ENCODE assay signal across 10 cellular contexts in genomic region chr12:49331360-49332222, GRCh38. TPM values are rescaled to one million over a fixed set of nuclear protein-coding genes. Genes with fewer than 3 reads are reported as not detected.
A peak's percentile ranks its signal among the peaks of the same experiment; 100 is the strongest.
DNase-seq lines count a peak whose midpoint lies in the region; ATAC-seq and TF ChIP-seq lines count a peak whose summit lies in the region.
"Had no signal": no experiment of that assay in that cellular context is flagged by ENCODE, and none has a peak within 500 bp of the region (broad histone marks: within the 10 kb centered on the region; RNA-seq: fewer than 3 reads in every experiment).

No MANE protein-coding gene starts in this region.

- no peaks in the 10 kb centered on the region for H3K9me3 ChIP-seq in ascending aorta
- H3K9me3 ChIP-seq: BLaER1 had no signal

- H3K27me3 ChIP-seq in ascending aorta = peaks cover 11% of the 10 kb centered on the region

- no peak overlapping the region for H3K4me3 ChIP-seq in ascending aorta
- H3K4me3 ChIP-seq: BLaER1 had no signal

- no peaks in the 10 kb centered on the region for H3K36me3 ChIP-seq in ascending aorta

- ATAC-seq in sciatic nerve (peak; percentile 90), HG03159 (IDR thresholded peaks at IDR 0.05; ENCODE audit: unreplicated experiment) (no peak), GM19467 (IDR thresholded peaks at IDR 0.05; ENCODE audit: unreplicated experiment) (no peak)

- TF ChIP-seq CTCF in ascending aorta (IDR thresholded peaks at IDR 0.05) = peak; percentile 60 to 73 (median 70)

- H3K27ac ChIP-seq in ascending aorta = no peak overlapping the region
- H3K27ac ChIP-seq: BLaER1 had no signal

- DNase-seq in NCI-H146 (lab: John Stamatoyannopoulos, UW) (peak; percentile 28), NCI-H146 treated with DMSO at 0.1 percent for 48 hours (lab: John Stamatoyannopoulos, UW; ENCODE audit: unreplicated experiment) (no peak), MV-4-11 (lab: John Stamatoyannopoulos, UW) (peak; percentile 22), ascending aorta (ENCODE audit: low spot score in 2 of 2) (peak in 1 of 2 donors; percentile 73), hepatic stellate cell (ENCODE audit: low spot score) (peak; percentile 89), sciatic nerve (ENCODE audit: low spot score) (peak; percentile 71)
- DNase-seq: activated T-cell treated with anti-CD3 and anti-CD28 coated beads, Interleukin-2, amount 50 U/mL, for 72 hours had no signal

- intact Hi-C loops in ascending aorta (cut with DNase I) = loop anchor here (1.0 kb wide), 1 partner anchor 183 kb away; no protein-coding TSS in a partner anchor
- intact Hi-C loops in sciatic nerve (cut with DNase I) = no loop called here

- H3K4me1 ChIP-seq in ascending aorta = no peaks in the 10 kb centered on the region

RNA-seq across cellular contexts. Expression of gene C1QL4, which starts 5.4 kb away (rescaled TPM):
- not detected for total RNA-seq in ascending aorta
- total RNA-seq in sciatic nerve = not detected

RNA-seq across cellular contexts. Expression of gene TROAP, which starts 8.5 kb away (rescaled TPM):
- total RNA-seq in ascending aorta (not detected), sciatic nerve (0.58 TPM)

RNA-seq across cellular contexts. Expression of gene DNAJC22, which starts 15.1 kb away (rescaled TPM):
- total RNA-seq in ascending aorta = not detected
- total RNA-seq in sciatic nerve = not detected

RNA-seq across cellular contexts. Expression of gene SPATS2, which starts 35.7 kb away (rescaled TPM):
- total RNA-seq in ascending aorta = 13.8 TPM
- 14.8 TPM for total RNA-seq in sciatic nerve

RNA-seq across cellular contexts. Expression of gene PRPH, which starts 36.6 kb away (rescaled TPM):
- not detected for total RNA-seq in ascending aorta
- 3.7 TPM for total RNA-seq in sciatic nerve
